Comparison of ENCODE assay signal across 27 cellular contexts in genomic region chr18:46629356-46629755, GRCh38. TPM values are rescaled to one million over a fixed set of nuclear protein-coding genes. Genes with fewer than 3 reads are reported as not detected.
"Had no signal": no experiment of that assay in that cellular context is flagged by ENCODE, and none has a peak within 500 bp of the region (broad histone marks: within the 10 kb centered on the region; RNA-seq: fewer than 3 reads in every experiment).

No MANE protein-coding gene starts in this region.

- H3K27me3 ChIP-seq: MG63, SJCRH30 had no signal

- DNase-seq: IMR-90; Karpas-422; KG1; MG63; NCI-H1092; NCI-H1105 treated with DMSO at 0.1 percent for 48 hours; NCI-H1417 treated with DMSO at 0.1 percent for 48 hours; NCI-H146; NCI-H1694 treated with DMSO at 0.1 percent for 48 hours; NCI-H1930; NCI-H2081; NCI-H2107; NCI-H2227 treated with DMSO at 0.1 percent for 48 hours; NCI-H524; NCI-H526 treated with DMSO at 0.1 percent for 48 hours; NCI-H748 treated with DMSO at 0.1 percent for 48 hours; NK-92 treated with Interleukin-12 subunit alpha and Interleukin-12 subunit beta, amount 100 ng/mL, for 24 hours; PC-3; SHP77 treated with DMSO at 0.1 percent for 48 hours; SJCRH30; SW 1271 had no signal

- ATAC-seq: HepG2, Panc1, PC-3, Right ventricle myocardium inferior had no signal

- H3K4me3 ChIP-seq: MG63, SJCRH30 had no signal

- H3K9me3 ChIP-seq: MG63, SJCRH30 had no signal

- H3K4me1 ChIP-seq: SJCRH30 had no signal

- H3K27ac ChIP-seq: SJCRH30 had no signal

- H3K36me3 ChIP-seq: MG63, SJCRH30 had no signal

RNA-seq across cellular contexts. Expression of gene LOXHD1, which starts 27.7 kb away (rescaled TPM):
- total RNA-seq: HepG2, HT-29, IMR-90, NCI-H460, OCI-LY7, PC-3, SJCRH30 had no signal
